9 cellular contexts compared by ENCODE assay signal in genomic region chrX:125436855-125437254, GRCh38.
DNase-seq lines count a peak whose midpoint lies in the region; ATAC-seq and TF ChIP-seq lines count a peak whose summit lies in the region.
"Had no signal": no experiment of that assay in that cellular context is flagged by ENCODE, and none has a peak within 500 bp of the region (broad histone marks: within the 10 kb centered on the region; RNA-seq: fewer than 3 reads in every experiment).

No MANE protein-coding gene starts in this region.

- H3K4me3 Mint-ChIP-seq in natural killer cell treated with Interleukin-12 subunit alpha and Interleukin-12 subunit beta and Interleukin-15 and Interleukin-18, amount 100 ng/mL, for 72 hours: no peak overlapping the region

- H3F3A ChIP-seq in PC-9 (ENCODE audit: insufficient read depth, low read depth): no peaks in the 10 kb centered on the region

- H3K9me3 Mint-ChIP-seq in natural killer cell treated with Interleukin-12 subunit alpha and Interleukin-12 subunit beta and Interleukin-15 and Interleukin-18, amount 100 ng/mL, for 72 hours: peaks cover 2% of the 10 kb centered on the region

- H3K9ac ChIP-seq in DND-41 (ENCODE audit: low read depth, low read length): no peak overlapping the region

- ATAC-seq in DND-41 (ENCODE audit: insufficient read depth, low read depth) (no peak), GM21786 (IDR thresholded peaks at IDR 0.05; ENCODE audit: unreplicated experiment) (peak; percentile 54)
- ATAC-seq in natural killer cell treated with Interleukin-12 subunit alpha and Interleukin-12 subunit beta and Interleukin-15 and Interleukin-18, amount 100 ng/mL, for 72 hours: no peak

- no peak for DNase-seq in DND-41
- DNase-seq in PC-9: no peak
- DNase-seq in kidney epithelial cell (ENCODE audit: low read depth): no peak
- DNase-seq in testis: no peak
- DNase-seq in activated CD8-positive, alpha-beta memory T cell treated with anti-CD3 and anti-CD28 coated beads, Interleukin-2, amount 50 U/mL, for 48 hours: no peak
- no peak for DNase-seq in GOT3 (lab: John Stamatoyannopoulos, UW)
- no peak for DNase-seq in natural killer cell treated with Interleukin-12 subunit alpha and Interleukin-12 subunit beta and Interleukin-15 and Interleukin-18, amount 100 ng/mL, for 72 hours (ENCODE audit: low spot score)

- H3K27me3 Mint-ChIP-seq in natural killer cell treated with Interleukin-12 subunit alpha and Interleukin-12 subunit beta and Interleukin-15 and Interleukin-18, amount 100 ng/mL, for 72 hours: no peaks in the 10 kb centered on the region

- no peaks in the 10 kb centered on the region for H3K27me3 ChIP-seq in DND-41 (ENCODE audit: insufficient read depth, low read length, poor library complexity)
- H3K27me3 ChIP-seq in PC-9 (ENCODE audit: insufficient read depth, low read depth): no peaks in the 10 kb centered on the region
- H3K27me3 ChIP-seq in kidney epithelial cell (ENCODE audit: control insufficient read depth, insufficient read depth, low read length): no peaks in the 10 kb centered on the region
- H3K27me3 ChIP-seq in testis: no peaks in the 10 kb centered on the region

- H4K20me1 ChIP-seq in DND-41 (ENCODE audit: insufficient read depth, low read length): no peaks in the 10 kb centered on the region
- H4K20me1 ChIP-seq in PC-9 (ENCODE audit: insufficient read depth): no peaks in the 10 kb centered on the region

- H3K4me3 ChIP-seq in DND-41 (ENCODE audit: low read depth in 1 of 2, low read length in 2 of 2) (no peak overlapping the region), PC-9 (no peak overlapping the region), kidney epithelial cell (ENCODE audit: low read depth, low read length) (no peak overlapping the region), testis (no peak overlapping the region)
- H3K4me3 ChIP-seq: thoracic aorta had no signal

- H3K9me3 ChIP-seq in DND-41 (ENCODE audit: insufficient read depth, low read length, severe bottlenecking) (no peaks in the 10 kb centered on the region), PC-9 (ENCODE audit: insufficient read depth, low read depth) (no peaks in the 10 kb centered on the region), testis (no peaks in the 10 kb centered on the region)
- H3K9me3 ChIP-seq: thoracic aorta had no signal

- no peak for TF ChIP-seq POLR2A in testis (IDR thresholded peaks at IDR 0.05)

- peak; percentile 50 for TF ChIP-seq CTCF in DND-41 (IDR thresholded peaks at IDR 0.05; ENCODE audit: borderline replicate concordance, extremely low read depth, low read length, poor library complexity, severe bottlenecking)
- peak; percentile 69 for TF ChIP-seq CTCF in PC-9 (conservative IDR thresholded peaks at IDR 0.05)
- TF ChIP-seq CTCF in kidney epithelial cell (IDR thresholded peaks at IDR 0.05; ENCODE audit: insufficient read depth, low read length, poor library complexity, severe bottlenecking): peak; percentile 27
- peak in 1 of 3 experiments; percentile 5 for TF ChIP-seq CTCF in testis (IDR thresholded peaks at IDR 0.05)

- H3K36me3 ChIP-seq in DND-41 (ENCODE audit: insufficient read depth, low read length) (no peaks in the 10 kb centered on the region), PC-9 (ENCODE audit: low read depth) (no peaks in the 10 kb centered on the region), kidney epithelial cell (ENCODE audit: control insufficient read depth, insufficient read depth, low read length) (no peaks in the 10 kb centered on the region), testis (ENCODE audit: low read depth, missing control alignments) (no peaks in the 10 kb centered on the region)
- H3K36me3 ChIP-seq: thoracic aorta had no signal

- CTCF ChIA-PET in PC-9 (lab: Charles Lee): no interaction called here

- H3K27ac Mint-ChIP-seq in natural killer cell treated with Interleukin-12 subunit alpha and Interleukin-12 subunit beta and Interleukin-15 and Interleukin-18, amount 100 ng/mL, for 72 hours: no peak overlapping the region

- H3K4me2 ChIP-seq in DND-41 (ENCODE audit: insufficient read depth, low read length) (no peak overlapping the region), PC-9 (no peak overlapping the region)

- H2AFZ ChIP-seq in DND-41 (ENCODE audit: low read depth, low read length): no peak overlapping the region
- H2AFZ ChIP-seq in PC-9: no peak overlapping the region

- no peaks in the 10 kb centered on the region for H3K4me1 ChIP-seq in DND-41 (ENCODE audit: insufficient read depth, low read length)
- no peaks in the 10 kb centered on the region for H3K4me1 ChIP-seq in PC-9 (replicated peaks; ENCODE audit: insufficient read depth)
- no peaks in the 10 kb centered on the region for H3K4me1 ChIP-seq in testis

- intact Hi-C loops in PC-9 (cut with micrococcal nuclease; ENCODE audit: unreplicated experiment) (no loop called here), testis (cut with DNase I; ENCODE audit: low total_unique reads) (no loop called here)

- BruUV-seq in PC-9 (replicated peaks; lab: Mats Ljungman, UMichigan): no TSS peak

- no peaks in the 10 kb centered on the region for H3K9me2 ChIP-seq in PC-9 (ENCODE audit: insufficient read depth)

- no peaks in the 10 kb centered on the region for H3K79me2 ChIP-seq in DND-41 (ENCODE audit: insufficient read depth, low read length)
- H3K79me2 ChIP-seq in PC-9 (ENCODE audit: low read depth): no peaks in the 10 kb centered on the region

- H3K27ac ChIP-seq in DND-41 (ENCODE audit: low read length) (no peak overlapping the region), PC-9 (no peak overlapping the region), testis (no peak overlapping the region)
- H3K27ac ChIP-seq: thoracic aorta had no signal

- H3K36me3 Mint-ChIP-seq in natural killer cell treated with Interleukin-12 subunit alpha and Interleukin-12 subunit beta and Interleukin-15 and Interleukin-18, amount 100 ng/mL, for 72 hours: no peaks in the 10 kb centered on the region

- POLR2A ChIA-PET in PC-9 (lab: Charles Lee; ENCODE audit: unreplicated experiment): no interaction called here

- H3K4me1 Mint-ChIP-seq in natural killer cell treated with Interleukin-12 subunit alpha and Interleukin-12 subunit beta and Interleukin-15 and Interleukin-18, amount 100 ng/mL, for 72 hours (ENCODE audit: low read depth in 2 of 2): peaks cover 0 to 3% of the 10 kb centered on the region in 2 donors
